In the genomic region with DNA sequence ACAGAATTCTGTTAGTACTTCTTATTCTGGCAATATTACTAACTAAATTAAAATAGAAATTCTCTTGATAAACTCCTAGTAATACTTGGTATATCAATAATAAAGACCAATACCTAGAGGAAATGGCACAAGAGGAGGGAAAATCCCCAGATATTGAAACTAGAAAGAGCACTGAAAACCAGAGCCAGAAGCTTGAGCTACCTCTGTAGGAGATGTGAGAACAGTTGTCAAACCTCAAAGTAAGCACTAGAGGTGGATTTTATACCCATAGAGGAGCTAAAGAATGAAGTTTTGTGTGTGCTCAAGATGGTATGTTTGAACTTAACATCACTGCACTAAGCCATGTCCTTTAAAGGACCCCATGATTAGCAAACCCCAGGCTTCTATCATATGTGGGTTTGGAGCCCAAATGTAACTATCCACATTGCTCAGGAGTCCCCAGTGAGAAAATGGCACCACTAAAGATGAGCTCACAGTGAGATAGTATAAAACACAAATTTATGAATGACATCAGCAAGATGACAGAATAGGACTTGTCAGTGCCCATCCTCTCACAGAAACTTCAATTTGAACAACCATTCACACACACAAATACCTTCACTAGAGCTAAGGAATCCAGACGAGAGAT, we compare ENCODE assay signal across 15 cellular contexts.
DNase-seq lines count a peak whose midpoint lies in the region; ATAC-seq and TF ChIP-seq lines count a peak whose summit lies in the region.
"Had no signal": no experiment of that assay in that cellular context is flagged by ENCODE, and none has a peak within 500 bp of the region (broad histone marks: within the 10 kb centered on the region; RNA-seq: fewer than 3 reads in every experiment).

No MANE protein-coding gene starts in this region.

- no peaks in the 10 kb centered on the region for H3K9me3 ChIP-seq in mucosa of descending colon

- no peaks in the 10 kb centered on the region for H3K36me3 ChIP-seq in mucosa of descending colon (ENCODE audit: low read depth)

- ATAC-seq in GM18498 (IDR thresholded peaks at IDR 0.05; ENCODE audit: unreplicated experiment) (peak; percentile 88), GM19397 (IDR thresholded peaks at IDR 0.05; ENCODE audit: unreplicated experiment) (peak; percentile 73), HG02642 (IDR thresholded peaks at IDR 0.05; ENCODE audit: poor library complexity, unreplicated experiment) (peak; percentile 88), HG03342 (IDR thresholded peaks at IDR 0.05; ENCODE audit: unreplicated experiment) (peak; percentile 55), mucosa of descending colon (no peak)
- ATAC-seq: effector memory CD8-positive, alpha-beta T cell had no signal

- intact Hi-C loops in mucosa of descending colon (cut with DNase I, micrococcal nuclease), result no loop called here

- no peak overlapping the region for H3K4me3 ChIP-seq in mucosa of descending colon

- no peaks in the 10 kb centered on the region for H3K4me1 ChIP-seq in mucosa of descending colon (ENCODE audit: low read depth)

- no peak for TF ChIP-seq CTCF in mucosa of descending colon (IDR thresholded peaks at IDR 0.05)

- DNase-seq in mucosa of descending colon (no peak), T-helper 1 cell (no peak), NCI-H748 treated with DMSO at 0.1 percent for 48 hours (lab: John Stamatoyannopoulos, UW) (no peak), C1 segment of cervical spinal cord (lab: John Stamatoyannopoulos, UW) (no peak)
- DNase-seq: activated CD4-positive, CD25-positive, alpha-beta regulatory T cell; activated T-cell treated with anti-CD3 and anti-CD28 coated beads, Interleukin-2, amount 50 U/mL, for 48 hours; effector memory CD8-positive, alpha-beta T cell; naive B cell; NCI-H1048; NCI-H69; trophoblast cell had no signal
